16 cellular contexts compared by ENCODE assay signal in the genomic region with DNA sequence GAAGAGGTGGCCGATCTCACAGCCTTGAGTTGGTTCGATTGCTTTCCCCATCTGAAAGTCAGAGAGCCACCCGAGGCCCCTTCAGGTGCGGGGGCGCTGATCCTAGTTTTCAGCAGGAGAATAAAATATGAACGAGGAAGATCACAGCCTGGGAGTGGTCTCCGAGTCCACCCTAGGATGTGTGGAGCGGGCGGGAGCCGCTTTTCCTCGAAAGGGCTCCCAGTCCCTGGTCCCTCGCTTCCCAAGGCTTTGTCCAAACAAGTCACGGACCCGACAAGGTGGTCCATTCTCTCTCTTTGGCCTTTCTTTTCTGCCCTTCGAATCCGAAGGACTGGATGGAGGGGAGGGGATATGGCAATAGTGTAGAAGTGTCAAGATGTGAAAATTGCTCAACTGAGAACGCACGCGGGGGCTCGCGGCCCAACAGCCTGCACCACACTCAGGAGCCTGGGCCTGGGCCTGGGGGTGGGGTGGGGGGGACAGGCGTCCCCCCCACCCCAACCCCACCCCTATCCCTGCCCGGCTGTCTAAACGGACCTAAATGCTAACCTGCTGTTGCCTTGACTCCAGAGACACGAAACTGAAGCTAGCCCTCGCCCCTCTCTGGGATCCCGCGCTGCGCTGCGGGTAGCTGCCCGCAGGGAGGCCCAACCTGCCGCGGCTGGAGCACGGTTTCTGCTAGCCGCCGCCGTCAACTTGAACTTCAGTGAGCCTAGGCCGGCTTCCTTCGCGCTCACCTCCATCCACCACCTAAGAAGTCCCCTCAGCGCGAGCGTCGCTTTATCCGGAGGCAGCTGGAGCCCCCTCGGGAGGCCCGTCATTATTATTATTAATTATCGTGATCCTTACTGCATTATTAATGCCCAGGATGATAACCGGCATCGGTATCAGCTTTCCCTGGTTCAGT. TPM values are rescaled to one million over a fixed set of nuclear protein-coding genes. Genes with fewer than 3 reads are reported as not detected.
DNase-seq lines count a peak whose midpoint lies in the region; ATAC-seq, FAIRE-seq and TF ChIP-seq lines count a peak whose summit lies in the region.
"Had no signal": no experiment of that assay in that cellular context is flagged by ENCODE, and none has a peak within 500 bp of the region (broad histone marks: within the 10 kb centered on the region; RNA-seq: fewer than 3 reads in every experiment).

No MANE protein-coding gene starts in this region.

- H3K36me3 Mint-ChIP-seq in CD8-positive, alpha-beta T cell: no peaks in the 10 kb centered on the region
- peaks cover 3% of the 10 kb centered on the region for H3K36me3 Mint-ChIP-seq in IgD-negative memory B cell
- peaks cover 9 to 14% of the 10 kb centered on the region in 2 donors for H3K36me3 Mint-ChIP-seq in naive B cell

- H3K9me3 ChIP-seq in CD8-positive, alpha-beta T cell (ENCODE audit: low read length): no peaks in the 10 kb centered on the region
- H3K9me3 ChIP-seq in Peyer's patch (peaks cover 0 to 19% (median 0%) of the 10 kb centered on the region in 4 donors), HepG2 (ENCODE audit: low read length) (no peaks in the 10 kb centered on the region)
- H3K9me3 ChIP-seq: breast epithelium, right lobe of liver had no signal

- H3K27me3 Mint-ChIP-seq in CD8-positive, alpha-beta T cell (ENCODE audit: low read depth): peaks cover 82% of the 10 kb centered on the region
- H3K27me3 Mint-ChIP-seq in IgD-negative memory B cell: peaks cover 73% of the 10 kb centered on the region
- peaks cover 68 to 88% (median 73%) of the 10 kb centered on the region in 3 donors for H3K27me3 Mint-ChIP-seq in naive B cell

- no peaks in the 10 kb centered on the region for H4K20me1 ChIP-seq in HepG2 (ENCODE audit: insufficient read depth, low read length)

- POLR2A ChIA-PET in CD8-positive, alpha-beta T cell (lab: Charles Lee): interaction anchor here (0.6 to 1.0 kb wide), 2 partner anchors 19 to 171 kb away, joined by 3 read pairs; no protein-coding TSS in a partner anchor
- POLR2A ChIA-PET in HepG2 (lab: Yijun Ruan, JAX): no interaction called here

- H3K36me3 ChIP-seq in CD8-positive, alpha-beta T cell (ENCODE audit: insufficient read depth, low read length): no peaks in the 10 kb centered on the region
- H3K36me3 ChIP-seq in Peyer's patch (no peaks in the 10 kb centered on the region), HepG2 (replicated peaks in 1 of 2; ENCODE audit: control insufficient read depth in 1 of 2, insufficient read depth in 2 of 2, low read length in 2 of 2) (no peaks in the 10 kb centered on the region)
- H3K36me3 ChIP-seq: breast epithelium, right lobe of liver had no signal

- H3K9me3 Mint-ChIP-seq in CD8-positive, alpha-beta T cell: peaks cover 8% of the 10 kb centered on the region
- H3K9me3 Mint-ChIP-seq in IgD-negative memory B cell (peaks cover 0 to 25% (median 0%) of the 10 kb centered on the region in 3 donors), naive B cell (peaks cover 5 to 50% (median 33%) of the 10 kb centered on the region in 7 donors)

- CTCF ChIA-PET in CD8-positive, alpha-beta T cell (lab: Charles Lee): no interaction called here
- CTCF ChIA-PET in HepG2 (lab: Yijun Ruan, JAX; ENCODE audit: low intra/inter-chr PET ratio, low total read pairs): no interaction called here

- TF ChIP-seq POLR2A in Peyer's patch (IDR thresholded peaks at IDR 0.05): no peak
- no peak for TF ChIP-seq POLR2A in HepG2 (IDR thresholded peaks at IDR 0.05; ENCODE audit: insufficient read depth in 1 of 2, low read depth in 2 of 2, low read length in 2 of 2)

- no peaks in the 10 kb centered on the region for H3K79me2 ChIP-seq in HepG2 (ENCODE audit: insufficient read depth, low read length)
- H3K79me2 ChIP-seq: hepatocyte had no signal

- in situ Hi-C loops in HepG2 (cut with HindIII; ENCODE audit: extremely low pct_ligation_motif_present, low pct_unique_long_range_greater_than_20kb): loop anchor here (10.0 kb wide), 1 partner anchor 246 kb away; no protein-coding TSS in a partner anchor

- H3K9ac ChIP-seq in HepG2 (ENCODE audit: insufficient read depth, low read depth, low read length): no peak overlapping the region

- DNase-seq in CD8-positive, alpha-beta T cell: no peak
- peak; percentile 61 for DNase-seq in choroid plexus epithelial cell (ENCODE audit: low read depth)
- no peak for DNase-seq in naive B cell
- DNase-seq in Peyer's patch: no peak
- DNase-seq in hypothalamus (lab: John Stamatoyannopoulos, UW): no peak
- no peak for DNase-seq in HepG2 (ENCODE audit: low spot score)
- DNase-seq: activated CD4-positive, alpha-beta T cell treated with anti-CD3 and anti-CD28 coated beads for 1 hour; NCI-H1436 treated with DMSO at 0.1 percent for 48 hours; right lobe of liver had no signal

- peaks cover 29% of the 10 kb centered on the region for H3K4me1 Mint-ChIP-seq in CD8-positive, alpha-beta T cell (ENCODE audit: low read depth)
- peaks cover 4 to 19% (median 6%) of the 10 kb centered on the region in 3 donors for H3K4me1 Mint-ChIP-seq in IgD-negative memory B cell
- peaks cover 13 to 22% (median 15%) of the 10 kb centered on the region in 3 donors for H3K4me1 Mint-ChIP-seq in naive B cell

- peaks cover 91% of the 10 kb centered on the region for H3K27me3 ChIP-seq in CD8-positive, alpha-beta T cell (ENCODE audit: insufficient read depth, low read length)
- peaks cover 0 to 95% of the 10 kb centered on the region in 2 donors for H3K27me3 ChIP-seq in Peyer's patch
- peaks cover 4 to 49% of the 10 kb centered on the region in 2 experiments for H3K27me3 ChIP-seq in HepG2 (ENCODE audit: control insufficient read depth in 1 of 2, insufficient read depth in 2 of 2, low read length in 2 of 2)

- no peak overlapping the region for H3K4me3 Mint-ChIP-seq in CD8-positive, alpha-beta T cell
- H3K4me3 Mint-ChIP-seq in IgD-negative memory B cell: peak overlapping the region in 3 of 4 donors; percentile 72 to 84 (median 78)
- peak overlapping the region in 7 of 8 donors; percentile 12 to 68 (median 32) for H3K4me3 Mint-ChIP-seq in naive B cell

- H2AFZ ChIP-seq in HepG2 (ENCODE audit: low read length): no peak overlapping the region
- H2AFZ ChIP-seq: hepatocyte had no signal

- TF ChIP-seq RAD21 in HepG2 (CRISPR knock-in tag; IDR thresholded peaks at IDR 0.05): no peak

- no peak overlapping the region for H3K27ac ChIP-seq in CD8-positive, alpha-beta T cell (ENCODE audit: low read depth, low read length)
- no peak overlapping the region for H3K27ac ChIP-seq in Peyer's patch
- no peak overlapping the region for H3K27ac ChIP-seq in HepG2 (ENCODE audit: extremely low read length, insufficient read depth, low read length)
- H3K27ac ChIP-seq: breast epithelium, hepatocyte, right lobe of liver had no signal

- intact Hi-C loops in CD8-positive, alpha-beta T cell (cut with DNase I, micrococcal nuclease): no loop called here
- intact Hi-C loops in HepG2 (cut with micrococcal nuclease; ENCODE audit: unreplicated experiment): loop anchor here (10.0 kb wide), 1 partner anchor 526 kb away; no protein-coding TSS in a partner anchor

- BruUV-seq in HepG2 (replicated peaks; lab: Mats Ljungman, UMichigan): no TSS peak

- no peak for TF ChIP-seq EP300 in HepG2 (IDR thresholded peaks at IDR 0.05; ENCODE audit: low read depth in 2 of 2, low read length in 2 of 2)
- no peak for TF ChIP-seq EP300 in HepG2 (CRISPR knock-in tag; IDR thresholded peaks at IDR 0.05; ENCODE audit: borderline replicate concordance)

- FAIRE-seq in HepG2 (lab: Jason Lieb, UNC): no peak

- H3K4me1 ChIP-seq in CD8-positive, alpha-beta T cell (ENCODE audit: insufficient read depth, low read length): peaks cover 17% of the 10 kb centered on the region
- H3K4me1 ChIP-seq in Peyer's patch: peaks cover 0 to 27% (median 0%) of the 10 kb centered on the region in 4 donors
- H3K4me1 ChIP-seq in HepG2 (ENCODE audit: insufficient read depth, low read length): peaks cover 20% of the 10 kb centered on the region
- H3K4me1 ChIP-seq: breast epithelium, right lobe of liver had no signal

- no peak overlapping the region for H3K4me3 ChIP-seq in CD8-positive, alpha-beta T cell (ENCODE audit: low read depth, low read length)
- H3K4me3 ChIP-seq in choroid plexus epithelial cell (ENCODE audit: low read depth, low read length) (peak overlapping the region; percentile 43), Peyer's patch (no peak overlapping the region), HepG2 (replicated peaks in 1 of 3; ENCODE audit: insufficient read depth in 1 of 3, low read depth in 2 of 3, low read length in 3 of 3) (no peak overlapping the region)
- H3K4me3 ChIP-seq: hepatocyte, right lobe of liver had no signal

- peak; percentile 11 for ATAC-seq in CD8-positive, alpha-beta T cell
- no peak for ATAC-seq in naive B cell (ENCODE audit: low read depth in 2 of 2)
- no peak for ATAC-seq in GM18517 (IDR thresholded peaks at IDR 0.05; ENCODE audit: unreplicated experiment)
- no peak for ATAC-seq in HepG2

- TF ChIP-seq CTCF in CD8-positive, alpha-beta T cell (IDR thresholded peaks at IDR 0.05): no peak
- peak; percentile 8 for TF ChIP-seq CTCF in choroid plexus epithelial cell (conservative IDR thresholded peaks at IDR 0.05; ENCODE audit: low read depth, low read length)
- TF ChIP-seq CTCF in Peyer's patch (IDR thresholded peaks at IDR 0.05): no peak
- TF ChIP-seq CTCF in HepG2 (CRISPR knock-in tag; IDR thresholded peaks at IDR 0.05): no peak

- H3K27ac Mint-ChIP-seq in CD8-positive, alpha-beta T cell: no peak overlapping the region
- H3K27ac Mint-ChIP-seq in IgD-negative memory B cell: peak overlapping the region; percentile 39 to 99 (median 78)
- H3K27ac Mint-ChIP-seq in naive B cell: peak overlapping the region in 5 of 6 donors; percentile 34 to 93 (median 83)
- H3K27ac Mint-ChIP-seq: CD14-positive monocyte had no signal

- no peak overlapping the region for H3K4me2 ChIP-seq in HepG2 (ENCODE audit: low read depth, low read length)
- H3K4me2 ChIP-seq: hepatocyte had no signal

- WGBS in HepG2 (ENCODE audit: low lambda C conversion rate): 84% methylated on average over 41 of the region's 50 CpGs

RNA-seq across cellular contexts. Expression of a gene that starts 7.1 kb away (rescaled TPM):
- total RNA-seq in CD8-positive, alpha-beta T cell: not detected
- polyA plus RNA-seq in IgD-negative memory B cell: not detected
- polyA plus RNA-seq in naive B cell (ENCODE audit: low read depth in 6 of 6): not detected
- total RNA-seq in Peyer's patch: not detected
- not detected in 2 replicates for total RNA-seq in HepG2 (2016; rRNA removed; fragmentation: Illumina TruSeq; extraction: Trizol)
- total RNA-seq in HepG2 (2016; cell fraction: cytosol; rRNA removed; fragmentation: Illumina TruSeq; extraction: Trizol; ENCODE audit: low read depth): not detected in 2 replicates
- 0.06 TPM in 1 of 2 replicates, not detected in the other for total RNA-seq in HepG2 (2016; cell fraction: insoluble cytoplasmic fraction; rRNA removed; fragmentation: Illumina TruSeq; extraction: Trizol)
- not detected in 2 replicates for total RNA-seq in HepG2 (2016; cell fraction: membrane; rRNA removed; fragmentation: Illumina TruSeq; extraction: Trizol)
- total RNA-seq in HepG2 (2016; cell fraction: nucleus; rRNA removed; fragmentation: Illumina TruSeq; extraction: Trizol): not detected in 2 replicates
- polyA plus RNA-seq in HepG2 (2011; rRNA removed): 0.12 and 0.13 TPM in 2 replicates
- 0.06 and 0.11 TPM in 2 replicates for polyA plus RNA-seq in HepG2 (2011; cell fraction: cytosol; rRNA removed)
- polyA plus RNA-seq in HepG2 (2011; cell fraction: nucleus; rRNA removed): 0.29 and 0.32 TPM in 2 replicates
- 0.17 and 0.24 TPM in 2 replicates for polyA plus RNA-seq in HepG2 (2012)
- not detected in 2 replicates for polyA plus RNA-seq in HepG2 (2016; cell fraction: cytosol; fragmentation: Illumina TruSeq; extraction: Trizol; ENCODE audit: low read depth)
- polyA plus RNA-seq in HepG2 (2016; cell fraction: insoluble cytoplasmic fraction; fragmentation: Illumina TruSeq; extraction: Trizol; ENCODE audit: low read depth): 0.08 TPM in 2 replicates
- not detected in 2 replicates for polyA plus RNA-seq in HepG2 (2016; cell fraction: membrane; fragmentation: Illumina TruSeq; extraction: Trizol; ENCODE audit: low read depth)
- polyA plus RNA-seq in HepG2 (2016; cell fraction: nucleus; fragmentation: Illumina TruSeq; extraction: Trizol; ENCODE audit: insufficient read depth, low read depth): not detected in 2 replicates
- 0.18 and 5.2 TPM in 2 replicates for polyA minus RNA-seq in HepG2 (2011; rRNA and poly(A)+ RNA removed; ENCODE audit: low replicate concordance)
- polyA minus RNA-seq in HepG2 (2011; cell fraction: cytosol; rRNA and poly(A)+ RNA removed): 0.53 and 0.59 TPM in 2 replicates
- 0.13 TPM in 1 of 2 replicates, not detected in the other for polyA minus RNA-seq in HepG2 (2011; cell fraction: nucleus; rRNA and poly(A)+ RNA removed)
- total RNA-seq: epithelial cell of proximal tubule, mononuclear cell had no signal
- polyA plus RNA-seq: CD14-positive monocyte had no signal

RNA-seq across cellular contexts. Expression of a gene that starts 17.2 kb away (rescaled TPM):
- not detected for total RNA-seq in CD8-positive, alpha-beta T cell
- not detected for polyA plus RNA-seq in IgD-negative memory B cell
- polyA plus RNA-seq in naive B cell (ENCODE audit: low read depth in 6 of 6): not detected
- total RNA-seq in Peyer's patch: not detected
- total RNA-seq in HepG2 (2016; rRNA removed; fragmentation: Illumina TruSeq; extraction: Trizol): 0.02 TPM in 1 of 2 replicates, not detected in the other
- not detected in 2 replicates for total RNA-seq in HepG2 (2016; cell fraction: cytosol; rRNA removed; fragmentation: Illumina TruSeq; extraction: Trizol; ENCODE audit: low read depth)
- 0.03 and 0.04 TPM in 2 replicates for total RNA-seq in HepG2 (2016; cell fraction: insoluble cytoplasmic fraction; rRNA removed; fragmentation: Illumina TruSeq; extraction: Trizol)
- total RNA-seq in HepG2 (2016; cell fraction: membrane; rRNA removed; fragmentation: Illumina TruSeq; extraction: Trizol): 0.03 TPM in 1 of 2 replicates, not detected in the other
- total RNA-seq in HepG2 (2016; cell fraction: nucleus; rRNA removed; fragmentation: Illumina TruSeq; extraction: Trizol): not detected in 2 replicates
- 0.07 TPM in 1 of 2 replicates, not detected in the other for polyA plus RNA-seq in HepG2 (2011; rRNA removed)
- 0.01 and 0.03 TPM in 2 replicates for polyA plus RNA-seq in HepG2 (2011; cell fraction: cytosol; rRNA removed)
- 0.03 and 0.06 TPM in 2 replicates for polyA plus RNA-seq in HepG2 (2011; cell fraction: nucleus; rRNA removed)
- 0.03 TPM in 1 of 2 replicates, not detected in the other for polyA plus RNA-seq in HepG2 (2012)
- polyA plus RNA-seq in HepG2 (2016; cell fraction: cytosol; fragmentation: Illumina TruSeq; extraction: Trizol; ENCODE audit: low read depth): not detected in 2 replicates
- polyA plus RNA-seq in HepG2 (2016; cell fraction: insoluble cytoplasmic fraction; fragmentation: Illumina TruSeq; extraction: Trizol; ENCODE audit: low read depth): not detected in 2 replicates
- 0.03 TPM in 1 of 2 replicates, not detected in the other for polyA plus RNA-seq in HepG2 (2016; cell fraction: membrane; fragmentation: Illumina TruSeq; extraction: Trizol; ENCODE audit: low read depth)
- 0.10 TPM in 1 of 2 replicates, not detected in the other for polyA plus RNA-seq in HepG2 (2016; cell fraction: nucleus; fragmentation: Illumina TruSeq; extraction: Trizol; ENCODE audit: insufficient read depth, low read depth)
- 2.7 TPM in 1 of 2 replicates, not detected in the other for polyA minus RNA-seq in HepG2 (2011; rRNA and poly(A)+ RNA removed; ENCODE audit: low replicate concordance)
- not detected in 2 replicates for polyA minus RNA-seq in HepG2 (2011; cell fraction: cytosol; rRNA and poly(A)+ RNA removed)
- not detected in 2 replicates for polyA minus RNA-seq in HepG2 (2011; cell fraction: nucleus; rRNA and poly(A)+ RNA removed)
- total RNA-seq: breast epithelium, epithelial cell of proximal tubule, mononuclear cell, right lobe of liver had no signal
- polyA plus RNA-seq: CD14-positive monocyte, hepatocyte had no signal
